Comparison of ENCODE assay signal across 38 cellular contexts in genomic region chr12:106934277-106934676, GRCh38.
"Had no signal": no experiment of that assay in that cellular context is flagged by ENCODE, and none has a peak within 500 bp of the region (broad histone marks: within the 10 kb centered on the region; RNA-seq: fewer than 3 reads in every experiment).

No MANE protein-coding gene starts in this region.

- H3K9me3 Mint-ChIP-seq: activated naive CD4-positive, alpha-beta T cell treated with anti-CD3 and anti-CD28 coated beads for 36 hours; activated naive CD4-positive, alpha-beta T cell treated with anti-CD3 and anti-CD28 coated beads, Interleukin-2, amount 10 ng/mL, durations not matched to agents 7 days and 5 days; activated naive CD8-positive, alpha-beta T cell treated with anti-CD3 and anti-CD28 coated beads for 36 hours; activated naive CD8-positive, alpha-beta T cell treated with anti-CD3 and anti-CD28 coated beads, Interleukin-2, amount 50 U/mL, for 24 hours; activated T-cell treated with anti-CD3 and anti-CD28 coated beads, Interleukin-2, amount 50 U/mL, for 24 hours; activated T-cell treated with anti-CD3 and anti-CD28 coated beads, Interleukin-2, amount 50 U/mL, for 4 hours; activated T-cell treated with anti-CD3 and anti-CD28 coated beads, Interleukin-2, amount 50 U/mL, for 72 hours; activated T-helper 1 cell treated with anti-CD3 and anti-CD28 coated beads, Interleukin-12 subunit alpha, Interleukin-12 subunit beta, Interleukin-2, Interleukin-4 antibody, amounts not matched to agents 30 ng/mL and 10 ng/mL and 1 ng/mL, durations not matched to agents 14 hours and 24 hours and 36 hours; activated T-helper 17 cell treated with anti-CD3 and anti-CD28 coated beads, Interleukin-2, amount 50 U/mL, for 72 hours; activated T-helper 2 cell treated with anti-CD3 and anti-CD28 coated beads, Interferon-gamma antibody, Interleukin-2, Interleukin-4, amounts not matched to agents 10 μg/mL and 5 μg/mL and 100 μg/mL, durations not matched to agents 14 hours and 24 hours and 36 hours; central memory CD8-positive, alpha-beta T cell had no signal

- DNase-seq: activated effector memory CD4-positive, alpha-beta T cell treated with anti-CD3 and anti-CD28 coated beads, Interleukin-2, amount 50 U/mL, for 16 hours; activated effector memory CD4-positive, alpha-beta T cell treated with Interleukin-2 at 50 U/mL for 16 hours; activated gamma-delta T cell; activated gamma-delta T cell treated with Interleukin-2 at 50 U/mL for 16 hours; activated naive CD4-positive, alpha-beta T cell; activated naive CD4-positive, alpha-beta T cell treated with anti-CD3 and anti-CD28 coated beads for 36 hours; activated naive CD4-positive, alpha-beta T cell treated with anti-CD3 and anti-CD28 coated beads, Interleukin-2, amount 10 ng/mL, durations not matched to agents 7 days and 5 days; activated naive CD4-positive, alpha-beta T cell treated with anti-CD3 and anti-CD28 coated beads, Interleukin-2, amount 50 U/mL, for 16 hours; activated naive CD4-positive, alpha-beta T cell treated with Interleukin-2 at 50 U/mL for 16 hours; activated naive CD8-positive, alpha-beta T cell treated with anti-CD3 and anti-CD28 coated beads for 36 hours; activated naive CD8-positive, alpha-beta T cell treated with anti-CD3 and anti-CD28 coated beads, Interleukin-2, amount 10 ng/mL, durations not matched to agents 7 days and 5 days; activated naive CD8-positive, alpha-beta T cell treated with anti-CD3 and anti-CD28 coated beads, Interleukin-2, amount 50 U/mL, for 24 hours; activated T-cell treated with anti-CD3 and anti-CD28 coated beads, Interleukin-2, amount 50 U/mL, for 1 hour; activated T-cell treated with anti-CD3 and anti-CD28 coated beads, Interleukin-2, amount 50 U/mL, for 24 hours; activated T-cell treated with anti-CD3 and anti-CD28 coated beads, Interleukin-2, amount 50 U/mL, for 4 hours; activated T-cell treated with anti-CD3 and anti-CD28 coated beads, Interleukin-2, amount 50 U/mL, for 48 hours; activated T-cell treated with anti-CD3 and anti-CD28 coated beads, Interleukin-2, amount 50 U/mL, for 72 hours; adrenal gland; amniotic stem cell; amygdala; anterior cingulate cortex; aorta; body of pancreas; brain microvascular endothelial cell; caudate nucleus; central memory CD4-positive, alpha-beta T cell; cerebellar nuclear complex had no signal

- H3K9me3 ChIP-seq: adrenal gland, ascending aorta, body of pancreas, breast epithelium had no signal

- H3K4me3 Mint-ChIP-seq: activated naive CD4-positive, alpha-beta T cell treated with anti-CD3 and anti-CD28 coated beads for 36 hours; activated naive CD4-positive, alpha-beta T cell treated with anti-CD3 and anti-CD28 coated beads, Interleukin-2, amount 10 ng/mL, durations not matched to agents 7 days and 5 days; activated naive CD8-positive, alpha-beta T cell; activated naive CD8-positive, alpha-beta T cell treated with anti-CD3 and anti-CD28 coated beads for 36 hours; activated naive CD8-positive, alpha-beta T cell treated with anti-CD3 and anti-CD28 coated beads, Interleukin-2, amount 10 ng/mL, durations not matched to agents 7 days and 5 days; activated naive CD8-positive, alpha-beta T cell treated with anti-CD3 and anti-CD28 coated beads, Interleukin-2, amount 50 U/mL, for 24 hours; activated T-cell treated with anti-CD3 and anti-CD28 coated beads, Interleukin-2, amount 50 U/mL, for 24 hours; activated T-cell treated with anti-CD3 and anti-CD28 coated beads, Interleukin-2, amount 50 U/mL, for 4 hours; activated T-cell treated with anti-CD3 and anti-CD28 coated beads, Interleukin-2, amount 50 U/mL, for 72 hours; activated T-helper 1 cell treated with anti-CD3 and anti-CD28 coated beads, Interleukin-12 subunit alpha, Interleukin-12 subunit beta, Interleukin-2, Interleukin-4 antibody, amounts not matched to agents 30 ng/mL and 10 ng/mL and 1 ng/mL, durations not matched to agents 14 hours and 24 hours and 36 hours; activated T-helper 17 cell treated with anti-CD3 and anti-CD28 coated beads, Interleukin-2, amount 50 U/mL, for 72 hours; brain; central memory CD8-positive, alpha-beta T cell had no signal

- H3K27me3 ChIP-seq: adrenal gland, ascending aorta, body of pancreas, brain microvascular endothelial cell, breast epithelium, cardiac muscle cell had no signal

- H3K27ac ChIP-seq: adrenal gland, ascending aorta, body of pancreas, brain microvascular endothelial cell, breast epithelium, cardiac muscle cell had no signal

- H3K36me3 Mint-ChIP-seq: activated naive CD4-positive, alpha-beta T cell treated with anti-CD3 and anti-CD28 coated beads, Interleukin-2, amount 10 ng/mL, durations not matched to agents 7 days and 5 days; activated naive CD8-positive, alpha-beta T cell; activated naive CD8-positive, alpha-beta T cell treated with anti-CD3 and anti-CD28 coated beads for 36 hours; brain had no signal

- H3K4me3 ChIP-seq: adrenal gland, ascending aorta, body of pancreas, breast epithelium, cardiac muscle cell had no signal

- H3K4me1 Mint-ChIP-seq: activated naive CD4-positive, alpha-beta T cell treated with anti-CD3 and anti-CD28 coated beads, Interleukin-2, amount 10 ng/mL, durations not matched to agents 7 days and 5 days; activated naive CD8-positive, alpha-beta T cell treated with anti-CD3 and anti-CD28 coated beads, Interleukin-2, amount 10 ng/mL, durations not matched to agents 7 days and 5 days; activated naive CD8-positive, alpha-beta T cell treated with anti-CD3 and anti-CD28 coated beads, Interleukin-2, amount 50 U/mL, for 24 hours; activated T-helper 17 cell treated with anti-CD3 and anti-CD28 coated beads, Interleukin-2, amount 50 U/mL, for 72 hours; brain; central memory CD8-positive, alpha-beta T cell had no signal

- FAIRE-seq: astrocyte, bronchial epithelial cell had no signal

- H3K36me3 ChIP-seq: adrenal gland, ascending aorta, brain microvascular endothelial cell, breast epithelium, cardiac muscle cell had no signal

- ATAC-seq: activated naive CD8-positive, alpha-beta T cell treated with anti-CD3 and anti-CD28 coated beads, Interleukin-2, amount 50 U/mL, for 24 hours; activated T-cell treated with anti-CD3 and anti-CD28 coated beads, Interleukin-2, amount 50 U/mL, for 4 hours; activated T-cell treated with anti-CD3 and anti-CD28 coated beads, Interleukin-2, amount 50 U/mL, for 72 hours; activated T-helper 17 cell treated with anti-CD3 and anti-CD28 coated beads, Interleukin-2, amount 50 U/mL, for 72 hours; body of pancreas had no signal

- H3K4me1 ChIP-seq: adrenal gland, ascending aorta, body of pancreas, breast epithelium had no signal

- H3K27ac Mint-ChIP-seq: activated naive CD4-positive, alpha-beta T cell treated with anti-CD3 and anti-CD28 coated beads for 36 hours; activated naive CD4-positive, alpha-beta T cell treated with anti-CD3 and anti-CD28 coated beads, Interleukin-2, amount 10 ng/mL, durations not matched to agents 7 days and 5 days; activated naive CD8-positive, alpha-beta T cell; activated naive CD8-positive, alpha-beta T cell treated with anti-CD3 and anti-CD28 coated beads for 36 hours; activated naive CD8-positive, alpha-beta T cell treated with anti-CD3 and anti-CD28 coated beads, Interleukin-2, amount 10 ng/mL, durations not matched to agents 7 days and 5 days; activated naive CD8-positive, alpha-beta T cell treated with anti-CD3 and anti-CD28 coated beads, Interleukin-2, amount 50 U/mL, for 24 hours; activated T-cell treated with anti-CD3 and anti-CD28 coated beads, Interleukin-2, amount 50 U/mL, for 24 hours; activated T-cell treated with anti-CD3 and anti-CD28 coated beads, Interleukin-2, amount 50 U/mL, for 72 hours; activated T-helper 1 cell treated with anti-CD3 and anti-CD28 coated beads, Interleukin-12 subunit alpha, Interleukin-12 subunit beta, Interleukin-2, Interleukin-4 antibody, amounts not matched to agents 30 ng/mL and 10 ng/mL and 1 ng/mL, durations not matched to agents 14 hours and 24 hours and 36 hours; activated T-helper 17 cell treated with anti-CD3 and anti-CD28 coated beads, Interleukin-2, amount 50 U/mL, for 72 hours; activated T-helper 2 cell treated with anti-CD3 and anti-CD28 coated beads, Interferon-gamma antibody, Interleukin-2, Interleukin-4, amounts not matched to agents 10 μg/mL and 5 μg/mL and 100 μg/mL, durations not matched to agents 14 hours and 24 hours and 36 hours; brain had no signal
